In genomic region chr13:31896427-31896826, GRCh38 we compare ENCODE assay signal across 10 cellular contexts.
DNase-seq lines count a peak whose midpoint lies in the region; ATAC-seq, FAIRE-seq and TF ChIP-seq lines count a peak whose summit lies in the region.
"Had no signal": no experiment of that assay in that cellular context is flagged by ENCODE, and none has a peak within 500 bp of the region (broad histone marks: within the 10 kb centered on the region; RNA-seq: fewer than 3 reads in every experiment).

No MANE protein-coding gene starts in this region.

- no peak overlapping the region for H2AK5ac ChIP-seq in IMR-90 (ENCODE audit: low read depth, low read length)

- H3K56ac ChIP-seq in IMR-90 (ENCODE audit: extremely low read depth, insufficient read depth, low read length): no peak overlapping the region

- H3K4me3 ChIP-seq in A673 (ENCODE audit: low read depth, low read length, poor library complexity, severe bottlenecking) (no peak overlapping the region), IMR-90 (ENCODE audit: insufficient read depth, low read depth, low read length) (no peak overlapping the region), fibroblast of the aortic adventitia (ENCODE audit: low read depth, low read length) (no peak overlapping the region), dorsolateral prefrontal cortex (no peak overlapping the region), adrenal gland (no peak overlapping the region)

- H2AFZ ChIP-seq in IMR-90 (replicated peaks; ENCODE audit: low read length, poor library complexity): no peak overlapping the region

- intact Hi-C loops in A673 (cut with micrococcal nuclease; ENCODE audit: unreplicated experiment) (no loop called here), IMR-90 (cut with micrococcal nuclease) (no loop called here), dorsolateral prefrontal cortex (cut with DNase I) (no loop called here), adrenal gland (cut with DNase I) (no loop called here)
- intact Hi-C loops in activated CD4-positive, alpha-beta T cell treated with anti-CD3 and anti-CD28 coated beads, Interleukin-2, amount 10 ng/mL, durations not matched to agents 24 days and 14 days (cut with micrococcal nuclease): no loop called here

- no peak overlapping the region for H3K14ac ChIP-seq in IMR-90 (replicated peaks; ENCODE audit: low read depth, low read length)

- no peaks in the 10 kb centered on the region for H3K36me3 ChIP-seq in A673 (ENCODE audit: insufficient read depth, low read length, poor library complexity, severe bottlenecking)
- no peaks in the 10 kb centered on the region for H3K36me3 ChIP-seq in IMR-90 (ENCODE audit: control insufficient read depth, insufficient read depth, low read length)
- H3K36me3 ChIP-seq in adrenal gland (replicated peaks in 1 of 2): no peaks in the 10 kb centered on the region

- H3K27ac Mint-ChIP-seq in activated CD4-positive, alpha-beta T cell treated with anti-CD3 and anti-CD28 coated beads, Interleukin-2, amount 10 ng/mL, durations not matched to agents 24 days and 14 days: no peak overlapping the region
- H3K27ac Mint-ChIP-seq: activated naive CD8-positive, alpha-beta T cell had no signal

- H2BK20ac ChIP-seq in IMR-90 (ENCODE audit: low read depth, low read length): no peak overlapping the region

- FAIRE-seq in urothelium cell line (lab: Jason Lieb, UNC): no peak
- FAIRE-seq: G401.6 had no signal

- H3K4me3 Mint-ChIP-seq in activated CD4-positive, alpha-beta T cell treated with anti-CD3 and anti-CD28 coated beads, Interleukin-2, amount 10 ng/mL, durations not matched to agents 24 days and 14 days: no peak overlapping the region
- H3K4me3 Mint-ChIP-seq: activated naive CD8-positive, alpha-beta T cell had no signal

- dilution Hi-C loops in IMR-90 (cut with HindIII; ENCODE audit: low sequenced_read_pairs, unreplicated experiment): no loop called here

- DNase-seq in A673 (ENCODE audit: low spot score) (peak; percentile 27), IMR-90 (peak; percentile 63), fibroblast of the aortic adventitia (ENCODE audit: low read depth) (peak; percentile 88), dorsolateral prefrontal cortex (no peak), urothelium cell line (ENCODE audit: low spot score) (no peak), adrenal gland (no peak)
- no peak for DNase-seq in activated CD4-positive, alpha-beta T cell treated with anti-CD3 and anti-CD28 coated beads, Interleukin-2, amount 10 ng/mL, durations not matched to agents 24 days and 14 days

- H3K18ac ChIP-seq in IMR-90 (ENCODE audit: low read depth, low read length): no peak overlapping the region

- no peak overlapping the region for H2BK15ac ChIP-seq in IMR-90 (ENCODE audit: low read depth, low read length)

- H2BK5ac ChIP-seq in IMR-90 (ENCODE audit: low read depth, low read length, poor library complexity, severe bottlenecking): no peak overlapping the region

- CTCF ChIA-PET in A673 (lab: Charles Lee) (interaction anchor here (0.8 kb wide), 1 partner anchor 14 kb away, joined by 3 read pairs; no protein-coding TSS in a partner anchor), IMR-90 (lab: Yijun Ruan, JAX) (interaction anchor here (1.2 kb wide), 1 partner anchor 13 kb away, joined by 4 read pairs; no protein-coding TSS in a partner anchor)

- H3K27me3 ChIP-seq in A673 (replicated peaks; ENCODE audit: insufficient read depth, low read depth, low read length, poor library complexity) (no peaks in the 10 kb centered on the region), IMR-90 (ENCODE audit: control insufficient read depth, insufficient read depth, low read length) (peaks cover 9% of the 10 kb centered on the region), dorsolateral prefrontal cortex (no peaks in the 10 kb centered on the region), adrenal gland (no peaks in the 10 kb centered on the region)

- H4K20me1 ChIP-seq in IMR-90 (ENCODE audit: insufficient read depth, low read length): no peaks in the 10 kb centered on the region

- no TSS peak for BruUV-seq in A673 (replicated peaks; lab: Mats Ljungman, UMichigan)
- no TSS peak for BruUV-seq in IMR-90 (replicated peaks; lab: Mats Ljungman, UMichigan)

- no peak overlapping the region for H2BK120ac ChIP-seq in IMR-90 (ENCODE audit: low read depth, low read length)

- H3K27me3 Mint-ChIP-seq in activated CD4-positive, alpha-beta T cell treated with anti-CD3 and anti-CD28 coated beads, Interleukin-2, amount 10 ng/mL, durations not matched to agents 24 days and 14 days: peaks cover 32% of the 10 kb centered on the region
- H3K27me3 Mint-ChIP-seq: activated naive CD8-positive, alpha-beta T cell had no signal

- H3K9me1 ChIP-seq in IMR-90 (ENCODE audit: insufficient read depth, low read length): peaks cover 3% of the 10 kb centered on the region; the same call in 1 of the 2 replicates

- no peak overlapping the region for H3K4me2 ChIP-seq in IMR-90 (ENCODE audit: low read depth, low read length)

- no peak for TF ChIP-seq RAD21 in IMR-90 (IDR thresholded peaks at IDR 0.05; ENCODE audit: low read length)

- H3K27ac ChIP-seq in A673 (ENCODE audit: low read depth, low read length, poor library complexity, severe bottlenecking) (no peak overlapping the region), IMR-90 (ENCODE audit: insufficient read depth, low read length) (no peak overlapping the region), dorsolateral prefrontal cortex (peak overlapping the region in 2 of 59 donors; percentile 4 to 34), adrenal gland (no peak overlapping the region)

- no peaks in the 10 kb centered on the region for H3K36me3 Mint-ChIP-seq in activated CD4-positive, alpha-beta T cell treated with anti-CD3 and anti-CD28 coated beads, Interleukin-2, amount 10 ng/mL, durations not matched to agents 24 days and 14 days (ENCODE audit: low read depth)
- H3K36me3 Mint-ChIP-seq: activated naive CD8-positive, alpha-beta T cell had no signal

- no peak overlapping the region for H2AK9ac ChIP-seq in IMR-90 (replicated peaks; ENCODE audit: low read depth, low read length, poor library complexity)

- H3K4me1 ChIP-seq in A673 (ENCODE audit: insufficient read depth, low read length, poor library complexity, severe bottlenecking) (no peaks in the 10 kb centered on the region), IMR-90 (ENCODE audit: control insufficient read depth, insufficient read depth, low read length) (peaks cover 2% of the 10 kb centered on the region; the same call in 1 of the 2 replicates), adrenal gland (replicated peaks in 1 of 2) (no peaks in the 10 kb centered on the region)

- TF ChIP-seq POLR2A in IMR-90 (IDR thresholded peaks at IDR 0.05; ENCODE audit: low read depth, low read length): no peak
- no peak for TF ChIP-seq POLR2A in adrenal gland (IDR thresholded peaks at IDR 0.05)

- in situ Hi-C loops in IMR-90 (cut with MboI; ENCODE audit: low sequenced_read_pairs): no loop called here

- H3K4me1 Mint-ChIP-seq in activated CD4-positive, alpha-beta T cell treated with anti-CD3 and anti-CD28 coated beads, Interleukin-2, amount 10 ng/mL, durations not matched to agents 24 days and 14 days: peaks cover 12% of the 10 kb centered on the region

- WGBS in IMR-90 (ENCODE audit: extremely low coverage in 2 of 2, insufficient read length in 1 of 2), 2 experiments: no CpG with 5 or more reads among the region's 2 CpGs
- WGBS in adrenal gland, 4 donors: 14 to 21% (median 18%) methylated on average over 2 of the region's 2 CpGs

- H3K9me3 ChIP-seq in A673 (ENCODE audit: low read depth, low read length, poor library complexity, severe bottlenecking) (no peaks in the 10 kb centered on the region), IMR-90 (ENCODE audit: control insufficient read depth, insufficient read depth, low read length) (peaks cover 4% of the 10 kb centered on the region; the same call in 1 of the 2 replicates), adrenal gland (replicated peaks in 1 of 3) (no peaks in the 10 kb centered on the region)

- H3K9me3 Mint-ChIP-seq in activated CD4-positive, alpha-beta T cell treated with anti-CD3 and anti-CD28 coated beads, Interleukin-2, amount 10 ng/mL, durations not matched to agents 24 days and 14 days: no peaks in the 10 kb centered on the region

- H4K8ac ChIP-seq in IMR-90 (ENCODE audit: low read depth in 2 of 2, low read length in 2 of 2): no peak overlapping the region

- POLR2A ChIA-PET in A673 (lab: Charles Lee; ENCODE audit: low non-redundant PET) (interaction anchor here (0.7 kb wide), 1 partner anchor 746 kb away, joined by 3 read pairs; no protein-coding TSS in a partner anchor), IMR-90 (lab: Charles Lee; ENCODE audit: unreplicated experiment) (interaction anchor here (0.6 kb wide), 1 partner anchor 16 kb away, joined by 5 read pairs; no protein-coding TSS in a partner anchor)

- H4K91ac ChIP-seq in IMR-90 (ENCODE audit: insufficient read depth, low read depth, low read length): no peak overlapping the region

- ATAC-seq in GM19025 (IDR thresholded peaks at IDR 0.05; ENCODE audit: low read depth, unreplicated experiment) (peak; percentile 63), IMR-90 (ENCODE audit: low read depth) (peak; percentile 72)

- H3K9ac ChIP-seq in IMR-90 (ENCODE audit: low read depth, low read length): no peak overlapping the region

- TF ChIP-seq CTCF in A673 (conservative IDR thresholded peaks at IDR 0.05; ENCODE audit: low read depth, low read length) (no peak), IMR-90 (conservative IDR thresholded peaks at IDR 0.05; ENCODE audit: low read depth, low read length) (no peak), fibroblast of the aortic adventitia (IDR thresholded peaks at IDR 0.05; ENCODE audit: insufficient read depth, low read length) (no peak), dorsolateral prefrontal cortex (IDR thresholded peaks at IDR 0.05 in 54 of 56, conservative IDR thresholded peaks at IDR 0.05 in 2 of 56; ENCODE audit: low read depth in 1 of 56, partially characterized antibody in 56 of 56) (no peak), adrenal gland (IDR thresholded peaks at IDR 0.05) (no peak)

- no peak overlapping the region for H3K4ac ChIP-seq in IMR-90 (ENCODE audit: low read depth, low read length)

- no peak overlapping the region for H3K23ac ChIP-seq in IMR-90 (ENCODE audit: low read depth, low read length)

- no peaks in the 10 kb centered on the region for H3K79me1 ChIP-seq in IMR-90 (ENCODE audit: low read depth in 1 of 2, low read length in 2 of 2)

- no peak overlapping the region for H4K5ac ChIP-seq in IMR-90 (ENCODE audit: low read depth, low read length)

TF ChIP-seq in IMR-90, 13 proteins besides CTCF, POLR2A, EP300 and RAD21 (continues in another document):
- TF ChIP-seq BHLHE40 (IDR thresholded peaks at IDR 0.05; ENCODE audit: low read depth, low read length) (no peak), MAFK (IDR thresholded peaks at IDR 0.05; ENCODE audit: low read depth, low read length) (no peak), CHD1 (IDR thresholded peaks at IDR 0.05; ENCODE audit: low read depth, low read length) (no peak), RCOR1 (IDR thresholded peaks at IDR 0.05; ENCODE audit: insufficient replicate concordance, low read length) (no peak), FOS (IDR thresholded peaks at IDR 0.05; ENCODE audit: low read depth, low read length) (no peak), CEBPB (IDR thresholded peaks at IDR 0.05; ENCODE audit: low read depth, low read length) (no peak), SMC3 (IDR thresholded peaks at IDR 0.05; ENCODE audit: low read depth, low read length) (no peak), RFX5 (IDR thresholded peaks at IDR 0.05; ENCODE audit: low read depth, low read length) (no peak)

Comparison
In these comparisons a context has a peak if more than half of its experiments do, and no peak if none do; other contexts are left out.
1. DNase-seq: peak in A673 (single experiment), IMR-90 (single experiment) and fibroblast of the aortic adventitia (single experiment); none in dorsolateral prefrontal cortex (0 of 10), activated CD4-positive, alpha-beta T cell treated with anti-CD3 and anti-CD28 coated beads, Interleukin-2, amount 10 ng/mL, durations not matched to agents 24 days and 14 days (single experiment), urothelium cell line (single experiment) and adrenal gland (0 of 7).